8 cellular contexts compared by ENCODE assay signal in genomic region chr3:126358038-126358815, GRCh38. TPM values are rescaled to one million over a fixed set of nuclear protein-coding genes. Genes with fewer than 3 reads are reported as not detected.
DNase-seq lines count a peak whose midpoint lies in the region; ATAC-seq and TF ChIP-seq lines count a peak whose summit lies in the region.

No MANE protein-coding gene starts in this region.

- POLR2A ChIA-PET in CD8-positive, alpha-beta T cell (lab: Charles Lee) = interaction anchor here (1.3 kb wide), 1 partner anchor 117 kb away, joined by 5 read pairs; the partner anchor contains the start of gene ZXDC

- no peak overlapping the region for H2AFZ ChIP-seq in mesenchymal stem cell (ENCODE audit: low read depth, low read length)

- no peak for TF ChIP-seq POLR2A in breast epithelium (IDR thresholded peaks at IDR 0.05)

- H3K23ac ChIP-seq in mesenchymal stem cell (ENCODE audit: low read length in 2 of 2) = no peak overlapping the region

- CTCF ChIA-PET in CD8-positive, alpha-beta T cell (lab: Charles Lee) = no interaction called here

- no peak overlapping the region for H3K27ac Mint-ChIP-seq in CD8-positive, alpha-beta T cell

- H3K27me3 ChIP-seq in CD8-positive, alpha-beta T cell (ENCODE audit: insufficient read depth, low read length) = peaks cover 16% of the 10 kb centered on the region
- H3K27me3 ChIP-seq in breast epithelium (peaks cover 0 to 9% of the 10 kb centered on the region in 2 donors), mesenchymal stem cell (ENCODE audit: control insufficient read depth in 1 of 2, insufficient read depth in 1 of 2, low read length in 2 of 2) (peaks cover 54 to 68% of the 10 kb centered on the region in 2 experiments)

- peaks cover 15% of the 10 kb centered on the region for H3K4me1 Mint-ChIP-seq in CD8-positive, alpha-beta T cell (ENCODE audit: low read depth)

- ATAC-seq in CD8-positive, alpha-beta T cell = no peak
- ATAC-seq in activated CD4-positive, CD25-positive, alpha-beta regulatory T cell treated with anti-CD3 and anti-CD28 coated beads, Interleukin-2, amount 50 U/mL, for 24 hours = no peak
- ATAC-seq in GM19351 (IDR thresholded peaks at IDR 0.05; ENCODE audit: unreplicated experiment) = no peak

- peak overlapping the region; percentile 84 for H3K4me3 Mint-ChIP-seq in CD8-positive, alpha-beta T cell

- no peak overlapping the region for H3K4ac ChIP-seq in mesenchymal stem cell (ENCODE audit: low read depth in 1 of 2, low read length in 2 of 2)

- H3K14ac ChIP-seq in mesenchymal stem cell (ENCODE audit: low read length in 2 of 2) = no peak overlapping the region

- H2BK5ac ChIP-seq in mesenchymal stem cell (ENCODE audit: low read depth, low read length, poor library complexity, severe bottlenecking) = no peak overlapping the region

- intact Hi-C loops in CD8-positive, alpha-beta T cell (cut with DNase I, micrococcal nuclease) = loop anchor here in 1 of 2 experiments (5.0 to 10.0 kb wide), 3 partner anchors 276 to 1237 kb away; partner anchors contain the start of genes MCM2, SLC41A3 and TPRA1
- intact Hi-C loops in breast epithelium (cut with DNase I; ENCODE audit: low total_unique reads) = no loop called here

- peaks cover 2% of the 10 kb centered on the region for H3K36me3 Mint-ChIP-seq in CD8-positive, alpha-beta T cell

- H4K91ac ChIP-seq in mesenchymal stem cell (ENCODE audit: low read length) = no peak overlapping the region

- no peak overlapping the region for H2AK5ac ChIP-seq in mesenchymal stem cell (ENCODE audit: low read length, severe bottlenecking)

- H3K18ac ChIP-seq in mesenchymal stem cell (ENCODE audit: low read depth in 1 of 2, low read length in 2 of 2) = no peak overlapping the region

- H3K9me3 ChIP-seq in CD8-positive, alpha-beta T cell (ENCODE audit: low read length) = no peaks in the 10 kb centered on the region
- H3K9me3 ChIP-seq in breast epithelium (no peaks in the 10 kb centered on the region), mesenchymal stem cell (ENCODE audit: control insufficient read depth, low read length) (peaks cover 10% of the 10 kb centered on the region)

- H3K4me2 ChIP-seq in mesenchymal stem cell (ENCODE audit: low read length, poor library complexity, severe bottlenecking) = peak overlapping the region; percentile 98

- H3K27me3 Mint-ChIP-seq in CD8-positive, alpha-beta T cell (ENCODE audit: low read depth) = peaks cover 53% of the 10 kb centered on the region

- no peak overlapping the region for H2BK120ac ChIP-seq in mesenchymal stem cell (ENCODE audit: low read depth, low read length)

- 11% methylated on average over 8 of the region's 11 CpGs for WGBS in mesenchymal stem cell

- no peak overlapping the region for H3K27ac ChIP-seq in CD8-positive, alpha-beta T cell (ENCODE audit: low read depth, low read length)
- H3K27ac ChIP-seq in breast epithelium (peak overlapping the region; percentile 74 to 97), mesenchymal stem cell (ENCODE audit: low read length, poor library complexity, severe bottlenecking) (no peak overlapping the region)

- H3K79me1 ChIP-seq in mesenchymal stem cell (replicated peaks; ENCODE audit: low read length, poor library complexity, severe bottlenecking) = no peaks in the 10 kb centered on the region

- H3K36me3 ChIP-seq in CD8-positive, alpha-beta T cell (ENCODE audit: insufficient read depth, low read length) = no peaks in the 10 kb centered on the region
- no peaks in the 10 kb centered on the region for H3K36me3 ChIP-seq in breast epithelium
- H3K36me3 ChIP-seq in mesenchymal stem cell (ENCODE audit: control insufficient read depth in 1 of 2, insufficient read depth in 2 of 2, low read depth in 1 of 2, low read length in 2 of 2) = no peaks in the 10 kb centered on the region

- H3K9ac ChIP-seq in mesenchymal stem cell (ENCODE audit: low read length) = no peak overlapping the region

- H3K9me3 Mint-ChIP-seq in CD8-positive, alpha-beta T cell = no peaks in the 10 kb centered on the region

- peaks cover 14% of the 10 kb centered on the region for H3K4me1 ChIP-seq in CD8-positive, alpha-beta T cell (ENCODE audit: insufficient read depth, low read length)
- H3K4me1 ChIP-seq in breast epithelium = peaks cover 0 to 4% of the 10 kb centered on the region in 2 donors
- H3K4me1 ChIP-seq in mesenchymal stem cell (ENCODE audit: control insufficient read depth, insufficient read depth, low read depth, low read length) = peaks cover 24% of the 10 kb centered on the region

- H2BK15ac ChIP-seq in mesenchymal stem cell (ENCODE audit: low read depth, poor library complexity, severe bottlenecking) = no peak overlapping the region

- no peak for TF ChIP-seq CTCF in CD8-positive, alpha-beta T cell (IDR thresholded peaks at IDR 0.05)
- no peak for TF ChIP-seq CTCF in breast epithelium (IDR thresholded peaks at IDR 0.05)

- H4K8ac ChIP-seq in mesenchymal stem cell (ENCODE audit: low read length) = no peak overlapping the region

- H2BK12ac ChIP-seq in mesenchymal stem cell (ENCODE audit: low read length in 2 of 2) = no peak overlapping the region

- DNase-seq in CD8-positive, alpha-beta T cell = no peak
- peak; percentile 72 for DNase-seq in NCI-H1105 treated with DMSO at 0.1 percent for 48 hours (lab: John Stamatoyannopoulos, UW)
- DNase-seq in breast epithelium (ENCODE audit: low spot score in 2 of 2) = peak in 1 of 2 donors; percentile 36
- DNase-seq in mesenchymal stem cell = peak; percentile 17
- DNase-seq in dermis blood vessel endothelial cell = no peak
- DNase-seq in NCI-H128 (lab: John Stamatoyannopoulos, UW; ENCODE audit: unreplicated experiment) = no peak

- peak overlapping the region; percentile 79 for H3K4me3 ChIP-seq in CD8-positive, alpha-beta T cell (ENCODE audit: low read depth, low read length)
- peak overlapping the region; percentile 73 to 89 (median 82) for H3K4me3 ChIP-seq in breast epithelium
- peak overlapping the region in 1 of 2 experiments; percentile 84 for H3K4me3 ChIP-seq in mesenchymal stem cell (ENCODE audit: insufficient read depth in 1 of 2, low read depth in 1 of 2, low read length in 2 of 2)

RNA-seq across cellular contexts. Expression of gene KLF15, which starts 1.0 kb away (rescaled TPM):
- total RNA-seq in CD8-positive, alpha-beta T cell = under 1 TPM in 1 of 2 experiments, not detected in 1; 0.16 TPM
- total RNA-seq in breast epithelium = 100 to 1,000 TPM in 1 of 3 donors, 10 to 100 TPM in 2; 36.3 to 129 (median 44.2) TPM
- polyA plus RNA-seq in mesenchymal stem cell (2013, experiment 1 of 2) = 0.84 TPM
- 0.96 TPM for polyA plus RNA-seq in mesenchymal stem cell (2013, experiment 2 of 2)
- 4.0 and 5.6 TPM in 2 replicates for total RNA-seq in dermis blood vessel endothelial cell

RNA-seq across cellular contexts. Expression of gene CFAP100, which starts 36.5 kb away (rescaled TPM):
- not detected for total RNA-seq in CD8-positive, alpha-beta T cell
- not detected for total RNA-seq in breast epithelium
- not detected for polyA plus RNA-seq in mesenchymal stem cell (2013, experiment 1 of 2)
- polyA plus RNA-seq in mesenchymal stem cell (2013, experiment 2 of 2) = not detected
- not detected in 2 replicates for total RNA-seq in dermis blood vessel endothelial cell

Comparison
In these comparisons a context has a peak if more than half of its experiments do, and no peak if none do; other contexts are left out.
1. DNase-seq: peak in NCI-H1105 treated with DMSO at 0.1 percent for 48 hours (single experiment) and mesenchymal stem cell (single experiment); none in CD8-positive, alpha-beta T cell (0 of 7), dermis blood vessel endothelial cell (single experiment) and NCI-H128 (single experiment).
2. H3K27ac ChIP-seq: peak in breast epithelium (2 of 2); none in CD8-positive, alpha-beta T cell (single experiment) and mesenchymal stem cell (single experiment).